Comparison of ENCODE assay signal across 1 cellular context in genomic region chr2:223092667-223093066, GRCh38.
TF ChIP-seq lines count a peak whose summit lies in the region.

No MANE protein-coding gene starts in this region.

TF ChIP-seq in GM23338, 12 proteins besides CTCF, POLR2A, EP300 and RAD21 (continued from another document):
- TF ChIP-seq ZNF462 (CRISPR knock-in tag; IDR thresholded peaks at IDR 0.05) (no peak), ZNF114 (CRISPR knock-in tag; IDR thresholded peaks at IDR 0.05) (no peak), REST (IDR thresholded peaks at IDR 0.05; ENCODE audit: unreplicated experiment) (no peak), EZH2phosphoT487 (IDR thresholded peaks at IDR 0.05; ENCODE audit: unreplicated experiment) (no peak), CREB1 (CRISPR knock-in tag; IDR thresholded peaks at IDR 0.05; ENCODE audit: low read depth) (no peak)
